In genomic region chr7:16420649-16421332, GRCh38 we compare ENCODE assay signal across 1 cellular context.
A peak's percentile ranks its signal among the peaks of the same experiment; 100 is the strongest.
TF ChIP-seq lines count a peak whose summit lies in the region.

No MANE protein-coding gene starts in this region.

TF ChIP-seq in GM23338, 12 proteins besides CTCF, POLR2A, EP300 and RAD21 (continued from another document):
- TF ChIP-seq, protein P1, sequence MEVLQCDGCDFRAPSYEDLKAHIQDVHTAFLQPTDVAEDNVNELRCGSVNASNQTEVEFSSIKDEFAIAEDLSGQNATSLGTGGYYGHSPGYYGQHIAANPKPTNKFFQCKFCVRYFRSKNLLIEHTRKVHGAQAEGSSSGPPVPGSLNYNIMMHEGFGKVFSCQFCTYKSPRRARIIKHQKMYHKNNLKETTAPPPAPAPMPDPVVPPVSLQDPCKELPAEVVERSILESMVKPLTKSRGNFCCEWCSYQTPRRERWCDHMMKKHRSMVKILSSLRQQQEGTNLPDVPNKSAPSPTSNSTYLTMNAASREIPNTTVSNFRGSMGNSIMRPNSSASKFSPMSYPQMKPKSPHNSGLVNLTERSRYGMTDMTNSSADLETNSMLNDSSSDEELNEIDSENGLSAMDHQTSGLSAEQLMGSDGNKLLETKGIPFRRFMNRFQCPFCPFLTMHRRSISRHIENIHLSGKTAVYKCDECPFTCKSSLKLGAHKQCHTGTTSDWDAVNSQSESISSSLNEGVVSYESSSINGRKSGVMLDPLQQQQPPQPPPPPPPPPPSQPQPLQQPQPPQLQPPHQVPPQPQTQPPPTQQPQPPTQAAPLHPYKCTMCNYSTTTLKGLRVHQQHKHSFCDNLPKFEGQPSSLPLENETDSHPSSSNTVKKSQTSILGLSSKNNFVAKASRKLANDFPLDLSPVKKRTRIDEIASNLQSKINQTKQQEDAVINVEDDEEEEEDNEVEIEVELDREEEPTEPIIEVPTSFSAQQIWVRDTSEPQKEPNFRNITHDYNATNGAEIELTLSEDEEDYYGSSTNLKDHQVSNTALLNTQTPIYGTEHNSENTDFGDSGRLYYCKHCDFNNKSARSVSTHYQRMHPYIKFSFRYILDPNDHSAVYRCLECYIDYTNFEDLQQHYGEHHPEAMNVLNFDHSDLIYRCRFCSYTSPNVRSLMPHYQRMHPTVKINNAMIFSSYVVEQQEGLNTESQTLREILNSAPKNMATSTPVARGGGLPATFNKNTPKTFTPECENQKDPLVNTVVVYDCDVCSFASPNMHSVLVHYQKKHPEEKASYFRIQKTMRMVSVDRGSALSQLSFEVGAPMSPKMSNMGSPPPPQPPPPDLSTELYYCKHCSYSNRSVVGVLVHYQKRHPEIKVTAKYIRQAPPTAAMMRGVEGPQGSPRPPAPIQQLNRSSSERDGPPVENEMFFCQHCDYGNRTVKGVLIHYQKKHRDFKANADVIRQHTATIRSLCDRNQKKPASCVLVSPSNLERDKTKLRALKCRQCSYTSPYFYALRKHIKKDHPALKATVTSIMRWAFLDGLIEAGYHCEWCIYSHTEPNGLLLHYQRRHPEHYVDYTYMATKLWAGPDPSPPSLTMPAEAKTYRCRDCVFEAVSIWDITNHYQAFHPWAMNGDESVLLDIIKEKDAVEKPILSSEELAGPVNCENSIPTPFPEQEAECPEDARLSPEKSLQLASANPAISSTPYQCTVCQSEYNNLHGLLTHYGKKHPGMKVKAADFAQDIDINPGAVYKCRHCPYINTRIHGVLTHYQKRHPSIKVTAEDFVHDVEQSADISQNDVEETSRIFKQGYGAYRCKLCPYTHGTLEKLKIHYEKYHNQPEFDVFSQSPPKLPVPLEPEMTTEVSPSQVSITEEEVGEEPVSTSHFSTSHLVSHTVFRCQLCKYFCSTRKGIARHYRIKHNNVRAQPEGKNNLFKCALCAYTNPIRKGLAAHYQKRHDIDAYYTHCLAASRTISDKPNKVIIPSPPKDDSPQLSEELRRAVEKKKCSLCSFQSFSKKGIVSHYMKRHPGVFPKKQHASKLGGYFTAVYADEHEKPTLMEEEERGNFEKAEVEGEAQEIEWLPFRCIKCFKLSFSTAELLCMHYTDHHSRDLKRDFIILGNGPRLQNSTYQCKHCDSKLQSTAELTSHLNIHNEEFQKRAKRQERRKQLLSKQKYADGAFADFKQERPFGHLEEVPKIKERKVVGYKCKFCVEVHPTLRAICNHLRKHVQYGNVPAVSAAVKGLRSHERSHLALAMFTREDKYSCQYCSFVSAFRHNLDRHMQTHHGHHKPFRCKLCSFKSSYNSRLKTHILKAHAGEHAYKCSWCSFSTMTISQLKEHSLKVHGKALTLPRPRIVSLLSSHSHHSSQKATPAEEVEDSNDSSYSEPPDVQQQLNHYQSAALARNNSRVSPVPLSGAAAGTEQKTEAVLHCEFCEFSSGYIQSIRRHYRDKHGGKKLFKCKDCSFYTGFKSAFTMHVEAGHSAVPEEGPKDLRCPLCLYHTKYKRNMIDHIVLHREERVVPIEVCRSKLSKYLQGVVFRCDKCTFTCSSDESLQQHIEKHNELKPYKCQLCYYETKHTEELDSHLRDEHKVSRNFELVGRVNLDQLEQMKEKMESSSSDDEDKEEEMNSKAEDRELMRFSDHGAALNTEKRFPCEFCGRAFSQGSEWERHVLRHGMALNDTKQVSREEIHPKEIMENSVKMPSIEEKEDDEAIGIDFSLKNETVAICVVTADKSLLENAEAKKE (CRISPR knock-in tag; IDR thresholded peaks at IDR 0.05) = 0 out of 2 replicates have a peak, but pooled peaks have one; percentile 45
- TF ChIP-seq POLR2AphosphoS5 (IDR thresholded peaks at IDR 0.05; ENCODE audit: low read depth) = peak; percentile 83
- TF ChIP-seq, protein P2, sequence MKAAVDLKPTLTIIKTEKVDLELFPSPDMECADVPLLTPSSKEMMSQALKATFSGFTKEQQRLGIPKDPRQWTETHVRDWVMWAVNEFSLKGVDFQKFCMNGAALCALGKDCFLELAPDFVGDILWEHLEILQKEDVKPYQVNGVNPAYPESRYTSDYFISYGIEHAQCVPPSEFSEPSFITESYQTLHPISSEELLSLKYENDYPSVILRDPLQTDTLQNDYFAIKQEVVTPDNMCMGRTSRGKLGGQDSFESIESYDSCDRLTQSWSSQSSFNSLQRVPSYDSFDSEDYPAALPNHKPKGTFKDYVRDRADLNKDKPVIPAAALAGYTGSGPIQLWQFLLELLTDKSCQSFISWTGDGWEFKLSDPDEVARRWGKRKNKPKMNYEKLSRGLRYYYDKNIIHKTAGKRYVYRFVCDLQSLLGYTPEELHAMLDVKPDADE (IDR thresholded peaks at IDR 0.05) = no peak
- TF ChIP-seq ZNF114 (CRISPR knock-in tag; IDR thresholded peaks at IDR 0.05) = 0 out of 2 replicates have a peak, but pooled peaks have one; percentile 46
